In the genomic region with DNA sequence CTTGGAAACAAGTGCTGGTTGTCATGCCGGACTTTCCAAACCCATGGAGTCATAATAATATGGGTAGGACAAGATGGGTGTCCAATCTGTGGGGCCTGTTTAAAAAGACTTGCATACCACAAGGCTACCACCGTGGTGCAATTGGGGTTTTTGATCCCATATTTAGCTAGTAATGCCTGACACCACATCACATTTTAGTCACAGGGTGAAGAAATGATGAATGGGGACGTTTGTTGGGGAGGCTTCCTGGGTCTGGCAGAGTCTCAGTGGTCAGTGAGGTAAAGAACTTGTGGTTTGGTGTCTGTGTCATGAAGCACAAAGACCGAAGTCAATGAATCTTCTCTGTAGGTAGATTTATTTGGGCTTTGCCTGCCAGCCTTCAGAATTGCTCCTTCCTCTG, we compare ENCODE assay signal across 14 cellular contexts. TPM values are rescaled to one million over a fixed set of nuclear protein-coding genes. Genes with fewer than 3 reads are reported as not detected.
DNase-seq lines count a peak whose midpoint lies in the region; ATAC-seq and TF ChIP-seq lines count a peak whose summit lies in the region.
"Had no signal": no experiment of that assay in that cellular context is flagged by ENCODE, and none has a peak within 500 bp of the region (broad histone marks: within the 10 kb centered on the region; RNA-seq: fewer than 3 reads in every experiment).

No MANE protein-coding gene starts in this region.

- no peaks in the 10 kb centered on the region for H3K27me3 Mint-ChIP-seq in chondrocyte (ENCODE audit: low read depth)
- no peaks in the 10 kb centered on the region for H3K27me3 Mint-ChIP-seq in T-helper 17 cell

- peak; percentile 49 for ATAC-seq in GM18499 (IDR thresholded peaks at IDR 0.05; ENCODE audit: insufficient read depth, unreplicated experiment)
- peak; percentile 58 for ATAC-seq in GM21786 (IDR thresholded peaks at IDR 0.05; ENCODE audit: unreplicated experiment)
- no peak for ATAC-seq in T-helper 17 cell
- ATAC-seq: GM23338, WTC11 had no signal

- peaks cover 5% of the 10 kb centered on the region for H3K9me3 Mint-ChIP-seq in chondrocyte (ENCODE audit: low read depth)
- H3K9me3 Mint-ChIP-seq: GM23338, WTC11 had no signal

- H3K4me3 Mint-ChIP-seq in chondrocyte (ENCODE audit: unreplicated experiment) (no peak overlapping the region), T-helper 17 cell (no peak overlapping the region)
- H3K4me3 Mint-ChIP-seq: GM23338, neural crest cell, WTC11 had no signal

- no peak for TF ChIP-seq CTCF in chondrocyte (IDR thresholded peaks at IDR 0.05)

- H3K36me3 Mint-ChIP-seq in chondrocyte (ENCODE audit: low read depth) (no peaks in the 10 kb centered on the region), T-helper 17 cell (ENCODE audit: low read depth) (no peaks in the 10 kb centered on the region)

- DNase-seq in HK-2 (ENCODE audit: unreplicated experiment) (peak; percentile 66), chondrocyte (ENCODE audit: low spot score) (no peak), DMS153 (lab: John Stamatoyannopoulos, UW) (no peak), GM03348 (ENCODE audit: low spot score) (no peak), NCI-H187 (lab: John Stamatoyannopoulos, UW) (no peak), T-helper 17 cell (no peak)
- DNase-seq: NCI-H2081; RPMI8226; stimulated activated CD4-positive, alpha-beta T cell treated with anti-CD3 and anti-CD28 coated beads, Interleukin-2, amount 100 ng/mL, for 24 hours had no signal

- H3K9me3 ChIP-seq in T-helper 17 cell (ENCODE audit: control insufficient read depth, low read length, poor library complexity, severe bottlenecking), result no peaks in the 10 kb centered on the region

- H3K4me1 Mint-ChIP-seq in chondrocyte (ENCODE audit: low read depth) (peaks cover 60% of the 10 kb centered on the region), T-helper 17 cell (no peaks in the 10 kb centered on the region)

- peak overlapping the region; percentile 37 for H3K27ac Mint-ChIP-seq in chondrocyte (ENCODE audit: unreplicated experiment)
- no peak overlapping the region for H3K27ac Mint-ChIP-seq in T-helper 17 cell
- H3K27ac Mint-ChIP-seq: GM23338, WTC11 had no signal

RNA-seq across cellular contexts. Expression of a gene that starts 31.0 kb away (rescaled TPM):
- 18.2 to 72.4 TPM (median 21.9 TPM) in 3 replicates for total RNA-seq in chondrocyte
- total RNA-seq in T-helper 17 cell, result not detected

Comparison
In these comparisons a context has a peak if more than half of its experiments do, and no peak if none do; other contexts are left out.
1. RNA of a gene that starts 31.0 kb away (total RNA-seq): 18.2 to 72.4 TPM in chondrocyte; not detected in T-helper 17 cell; every median in the first group is over 10 times any median in the second.